Comparison of ENCODE assay signal across 9 cellular contexts in the genomic region with DNA sequence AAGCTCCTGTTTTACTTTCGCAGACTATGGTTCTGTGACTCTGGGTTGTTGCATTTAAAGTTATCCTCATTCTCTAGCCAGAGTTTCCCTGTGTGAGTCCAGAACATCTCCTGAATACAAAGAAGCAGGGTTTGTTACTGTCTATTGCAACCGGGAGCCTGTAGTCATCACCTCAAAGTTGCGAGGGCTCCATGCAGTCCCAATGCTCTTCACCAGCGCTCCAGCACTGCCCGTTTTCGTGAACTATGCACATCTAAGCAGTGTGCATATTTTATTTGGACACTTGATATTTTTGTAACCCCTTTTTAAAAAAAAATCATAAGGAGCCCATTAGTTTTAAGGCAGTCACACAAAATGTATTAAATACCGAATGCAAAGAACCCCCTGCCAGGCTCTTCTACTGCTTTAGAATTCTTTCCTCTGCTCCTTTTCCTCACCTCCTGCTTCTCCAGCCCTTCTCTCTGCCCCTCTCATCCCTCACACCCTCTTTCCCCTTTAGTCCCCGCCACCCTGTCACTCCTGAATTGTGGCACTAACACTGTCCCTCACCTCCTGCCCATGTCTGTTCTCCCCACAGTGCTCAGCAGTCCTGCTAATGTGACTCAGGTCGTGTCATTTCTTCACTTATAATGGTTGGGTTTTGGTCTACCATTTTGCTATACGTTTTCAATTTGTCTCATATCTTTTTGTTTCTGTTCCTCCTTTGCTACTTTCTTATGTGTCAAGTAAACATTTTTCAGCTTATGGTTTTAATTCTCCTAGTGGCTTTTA. TPM values are rescaled to one million over a fixed set of nuclear protein-coding genes. Genes with fewer than 3 reads are reported as not detected.
DNase-seq lines count a peak whose midpoint lies in the region; ATAC-seq and TF ChIP-seq lines count a peak whose summit lies in the region.
"Had no signal": no experiment of that assay in that cellular context is flagged by ENCODE, and none has a peak within 500 bp of the region (broad histone marks: within the 10 kb centered on the region; RNA-seq: fewer than 3 reads in every experiment).

No MANE protein-coding gene starts in this region.

- CTCF ChIA-PET in activated B cell treated with CpG ODN at 0.5 μM for 24 hours (lab: Charles Lee): interaction anchor here (0.8 kb wide), 1 partner anchor 76 kb away, joined by 3 read pairs; no protein-coding TSS in a partner anchor

- no peaks in the 10 kb centered on the region for H3K9me3 Mint-ChIP-seq in activated B cell treated with CpG ODN at 0.5 μM for 24 hours

- DNase-seq in GM12865 (ENCODE audit: low read depth) (peak; percentile 62), activated B cell treated with CpG ODN at 0.5 μM for 24 hours (no peak), fibroblast of villous mesenchyme (ENCODE audit: low read depth) (no peak), NCI-H345 (lab: John Stamatoyannopoulos, UW) (no peak), mesenteric fat pad (ENCODE audit: low spot score) (no peak), NCI-H1092 (lab: John Stamatoyannopoulos, UW) (no peak)
- DNase-seq: NCI-H1417 treated with DMSO at 0.1 percent for 48 hours had no signal

- TF ChIP-seq CTCF in GM12865 (IDR thresholded peaks at IDR 0.05; ENCODE audit: insufficient read depth, low read depth, low read length, missing control alignments): no peak
- TF ChIP-seq CTCF in activated B cell treated with CpG ODN at 0.5 μM for 24 hours (IDR thresholded peaks at IDR 0.05): no peak
- no peak for TF ChIP-seq CTCF in fibroblast of villous mesenchyme (IDR thresholded peaks at IDR 0.05; ENCODE audit: insufficient read depth, low read depth, low read length)

- H3K27ac ChIP-seq in skin epidermis: peak overlapping the region in 19 of 21 experiments; percentile 82 to 100 (median 98)

- H3K27ac Mint-ChIP-seq in activated B cell treated with CpG ODN at 0.5 μM for 24 hours: peak overlapping the region; percentile 99

- POLR2A ChIA-PET in activated B cell treated with CpG ODN at 0.5 μM for 24 hours (lab: Charles Lee): interaction anchor here (0.6 to 9.0 kb wide), 14 partner anchors 13 to 158 kb away, joined by 3 to 114 read pairs (median 4); partner anchors contain the start of gene TCF19

- intact Hi-C loops in activated B cell treated with CpG ODN at 0.5 μM for 24 hours (cut with micrococcal nuclease): loop anchor here (1.0 kb wide), 4 partner anchors 70 to 136 kb away; partner anchors contain the start of gene HLA-B

- H3K4me3 Mint-ChIP-seq in activated B cell treated with CpG ODN at 0.5 μM for 24 hours: peak overlapping the region; percentile 90

- peaks cover 53% of the 10 kb centered on the region for H3K4me1 Mint-ChIP-seq in activated B cell treated with CpG ODN at 0.5 μM for 24 hours

- H3K4me3 ChIP-seq in GM12865 (ENCODE audit: low read depth, low read length) (peak overlapping the region; percentile 74), fibroblast of villous mesenchyme (ENCODE audit: low read depth, low read length) (peak overlapping the region; percentile 80), skin epidermis (peak overlapping the region in 6 of 7 experiments; percentile 59 to 99 (median 86))

- ATAC-seq in activated B cell treated with CpG ODN at 0.5 μM for 24 hours (ENCODE audit: low read depth) (no peak), GM21786 (IDR thresholded peaks at IDR 0.05; ENCODE audit: unreplicated experiment) (no peak)

- H3K27me3 Mint-ChIP-seq in activated B cell treated with CpG ODN at 0.5 μM for 24 hours: no peaks in the 10 kb centered on the region

- peaks cover 33% of the 10 kb centered on the region for H3K36me3 Mint-ChIP-seq in activated B cell treated with CpG ODN at 0.5 μM for 24 hours (ENCODE audit: low read depth)

RNA-seq across cellular contexts. Expression of gene HLA-C, which starts 1.1 kb away (rescaled TPM):
- total RNA-seq in activated B cell treated with CpG ODN at 0.5 μM for 24 hours (762 and 793 TPM in 2 replicates), fibroblast of villous mesenchyme (361 and 512 TPM in 2 replicates), mesenteric fat pad (425 TPM)
